Comparison of ENCODE assay signal across 13 cellular contexts in the genomic region with DNA sequence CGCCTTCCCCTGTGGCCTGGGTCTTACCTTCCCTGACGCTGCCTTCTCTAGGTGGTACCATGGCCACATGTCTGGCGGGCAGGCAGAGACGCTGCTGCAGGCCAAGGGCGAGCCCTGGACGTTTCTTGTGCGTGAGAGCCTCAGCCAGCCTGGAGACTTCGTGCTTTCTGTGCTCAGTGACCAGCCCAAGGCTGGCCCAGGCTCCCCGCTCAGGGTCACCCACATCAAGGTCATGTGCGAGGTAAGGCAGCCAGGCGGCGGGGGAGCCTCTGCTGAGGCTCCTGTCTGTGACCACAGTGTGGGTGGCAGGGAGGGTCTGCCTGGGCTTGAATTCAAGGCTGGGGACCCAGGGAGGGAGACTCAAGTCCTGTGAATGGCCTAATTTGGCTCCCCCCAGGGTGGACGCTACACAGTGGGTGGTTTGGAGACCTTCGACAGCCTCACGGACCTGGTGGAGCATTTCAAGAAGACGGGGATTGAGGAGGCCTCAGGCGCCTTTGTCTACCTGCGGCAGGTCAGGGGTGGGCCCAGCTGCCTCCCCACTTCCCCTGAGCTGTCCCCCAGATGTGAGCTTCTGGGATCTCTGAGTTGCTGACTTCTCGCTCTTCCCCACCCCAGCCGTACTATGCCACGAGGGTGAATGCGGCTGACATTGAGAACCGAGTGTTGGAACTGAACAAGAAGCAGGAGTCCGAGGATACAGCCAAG. TPM values are rescaled to one million over a fixed set of nuclear protein-coding genes. Genes with fewer than 3 reads are reported as not detected.
A peak's percentile ranks its signal among the peaks of the same experiment; 100 is the strongest.
DNase-seq lines count a peak whose midpoint lies in the region; TF ChIP-seq lines count a peak whose summit lies in the region.
"Had no signal": no experiment of that assay in that cellular context is flagged by ENCODE, and none has a peak within 500 bp of the region (broad histone marks: within the 10 kb centered on the region; RNA-seq: fewer than 3 reads in every experiment).

No MANE protein-coding gene starts in this region.

- intact Hi-C loops in spleen (cut with DNase I; ENCODE audit: low total_unique reads), result no loop called here

- H3K27me3 Mint-ChIP-seq in chondrocyte (ENCODE audit: low read depth), result no peaks in the 10 kb centered on the region

- H3K27ac ChIP-seq in KOPT-K1 (ENCODE audit: low read depth, low read length, poor library complexity, severe bottlenecking) (peak overlapping the region; percentile 97), spleen (peak overlapping the region; percentile 72 to 99 (median 96))
- H3K27ac ChIP-seq: psoas muscle had no signal

- no peak for TF ChIP-seq POLR2A in spleen (IDR thresholded peaks at IDR 0.05)

- H3K27me3 ChIP-seq in GM06990 (replicated peaks; ENCODE audit: control insufficient read depth, insufficient read depth, low read length) (no peaks in the 10 kb centered on the region), spleen (replicated peaks in 1 of 7) (no peaks in the 10 kb centered on the region)

- peaks cover 26% of the 10 kb centered on the region for H3K4me1 Mint-ChIP-seq in chondrocyte (ENCODE audit: low read depth)

- TF ChIP-seq CTCF in GM06990 (IDR thresholded peaks at IDR 0.05; ENCODE audit: insufficient read depth, low read length, poor library complexity, severe bottlenecking), result no peak
- no peak for TF ChIP-seq CTCF in chondrocyte (IDR thresholded peaks at IDR 0.05)
- TF ChIP-seq CTCF in spleen (IDR thresholded peaks at IDR 0.05 in 8 of 11, conservative IDR thresholded peaks at IDR 0.05 in 3 of 11), result no peak

- DNase-seq in GM06990 (ENCODE audit: extremely low read depth, insufficient read length), result no peak
- DNase-seq in chondrocyte (ENCODE audit: low spot score), result peak; percentile 81
- peak; percentile 81 for DNase-seq in spleen
- DNase-seq in iPS-NIHi11 (ENCODE audit: low spot score), result no peak
- no peak for DNase-seq in ureter (ENCODE audit: low spot score)
- DNase-seq in midbrain (lab: John Stamatoyannopoulos, UW), result no peak
- DNase-seq: DMS53, NCI-H1694 treated with DMSO at 0.1 percent for 48 hours, psoas muscle had no signal

- no peaks in the 10 kb centered on the region for H3K9me3 ChIP-seq in KOPT-K1 (ENCODE audit: insufficient read depth, low read length, poor library complexity, severe bottlenecking)
- no peaks in the 10 kb centered on the region for H3K9me3 ChIP-seq in spleen
- H3K9me3 ChIP-seq: psoas muscle had no signal

- H3K36me3 ChIP-seq in GM06990 (ENCODE audit: control insufficient read depth, insufficient read depth, low read length), result peaks cover 52% of the 10 kb centered on the region
- H3K36me3 ChIP-seq in KOPT-K1 (ENCODE audit: insufficient read depth, low read length), result peaks cover 44% of the 10 kb centered on the region
- H3K36me3 ChIP-seq in spleen, result peaks cover 0 to 78% (median 43%) of the 10 kb centered on the region in 6 donors

- H3K9me3 Mint-ChIP-seq in chondrocyte (ENCODE audit: low read depth), result no peaks in the 10 kb centered on the region

- no peak overlapping the region for H3K4me3 Mint-ChIP-seq in chondrocyte (ENCODE audit: unreplicated experiment)

- peaks cover 62 to 92% (median 84%) of the 10 kb centered on the region in 6 donors for H3K4me1 ChIP-seq in spleen
- H3K4me1 ChIP-seq: psoas muscle had no signal

- H3K4me3 ChIP-seq in GM06990 (replicated peaks; ENCODE audit: low read depth, low read length), result peak overlapping the region; percentile 54
- peak overlapping the region in 7 of 8 donors; percentile 64 to 98 (median 89) for H3K4me3 ChIP-seq in spleen

- no peaks in the 10 kb centered on the region for H3K36me3 Mint-ChIP-seq in chondrocyte (ENCODE audit: low read depth)

- 49 to 75% (median 62%) methylated on average over 14 to 24 of the region's 24 CpGs for WGBS in spleen, 5 donors

- H3K27ac Mint-ChIP-seq in chondrocyte (ENCODE audit: unreplicated experiment), result no peak overlapping the region

RNA-seq across cellular contexts. Expression of a gene that starts 3.8 kb away (rescaled TPM):
- total RNA-seq in chondrocyte (0.51 to 0.65 TPM in 2 of 3 replicates, not detected in the other), spleen (100 to 1,000 TPM; 314 to 431 (median 423) TPM), ureter (40.4 TPM)
- polyA plus RNA-seq in spleen, result 100 to 1,000 TPM; 398 to 713 (median 604) TPM

RNA-seq across cellular contexts. Expression of a gene that starts 11.1 kb away (rescaled TPM):
- total RNA-seq in chondrocyte (230 to 244 TPM (median 233 TPM) in 3 replicates), spleen (100 to 1,000 TPM in 6 of 7 donors, 10 to 100 TPM in 1; 79.2 to 364 (median 116) TPM), ureter (172 TPM)
- 100 to 1,000 TPM; 181 to 323 (median 242) TPM for polyA plus RNA-seq in spleen

RNA-seq across cellular contexts. Expression of a gene that starts 11.3 kb away (rescaled TPM):
- total RNA-seq in chondrocyte (not detected in 3 replicates), spleen (not detected), ureter (not detected)
- not detected for polyA plus RNA-seq in spleen
- total RNA-seq: dermis microvascular lymphatic vessel endothelial cell, liver, psoas muscle, urinary bladder had no signal
- polyA plus RNA-seq: liver, psoas muscle, urinary bladder had no signal

RNA-seq across cellular contexts. Expression of a gene that starts 15.6 kb away (rescaled TPM):
- total RNA-seq in chondrocyte (129 to 135 TPM (median 129 TPM) in 3 replicates), spleen (100 to 1,000 TPM; 127 to 143 (median 133) TPM), ureter (221 TPM)
- 100 to 1,000 TPM; 166 to 199 (median 177) TPM for polyA plus RNA-seq in spleen

RNA-seq across cellular contexts. Expression of a gene that starts 15.8 kb away (rescaled TPM):
- total RNA-seq in chondrocyte (25.0 to 35.1 TPM (median 26.5 TPM) in 3 replicates), spleen (10 to 100 TPM; 19.9 to 56.3 (median 44.0) TPM), ureter (68.0 TPM)
- 10 to 100 TPM; 23.6 to 38.3 (median 37.1) TPM for polyA plus RNA-seq in spleen

Comparison
In these comparisons a context has a peak if more than half of its experiments do, and no peak if none do; other contexts are left out.
1. DNase-seq: peak in chondrocyte (single experiment) and spleen (single experiment); none in GM06990 (single experiment), iPS-NIHi11 (single experiment), ureter (single experiment) and midbrain (single experiment).
2. RNA of a gene that starts 3.8 kb away (total RNA-seq): 314 to 431 TPM in spleen and 40.4 TPM in ureter (single experiment); 0.51 to 0.65 TPM in chondrocyte; every median in the first group is over 10 times any median in the second.